Comparison of ENCODE assay signal across 8 cellular contexts in the genomic region with DNA sequence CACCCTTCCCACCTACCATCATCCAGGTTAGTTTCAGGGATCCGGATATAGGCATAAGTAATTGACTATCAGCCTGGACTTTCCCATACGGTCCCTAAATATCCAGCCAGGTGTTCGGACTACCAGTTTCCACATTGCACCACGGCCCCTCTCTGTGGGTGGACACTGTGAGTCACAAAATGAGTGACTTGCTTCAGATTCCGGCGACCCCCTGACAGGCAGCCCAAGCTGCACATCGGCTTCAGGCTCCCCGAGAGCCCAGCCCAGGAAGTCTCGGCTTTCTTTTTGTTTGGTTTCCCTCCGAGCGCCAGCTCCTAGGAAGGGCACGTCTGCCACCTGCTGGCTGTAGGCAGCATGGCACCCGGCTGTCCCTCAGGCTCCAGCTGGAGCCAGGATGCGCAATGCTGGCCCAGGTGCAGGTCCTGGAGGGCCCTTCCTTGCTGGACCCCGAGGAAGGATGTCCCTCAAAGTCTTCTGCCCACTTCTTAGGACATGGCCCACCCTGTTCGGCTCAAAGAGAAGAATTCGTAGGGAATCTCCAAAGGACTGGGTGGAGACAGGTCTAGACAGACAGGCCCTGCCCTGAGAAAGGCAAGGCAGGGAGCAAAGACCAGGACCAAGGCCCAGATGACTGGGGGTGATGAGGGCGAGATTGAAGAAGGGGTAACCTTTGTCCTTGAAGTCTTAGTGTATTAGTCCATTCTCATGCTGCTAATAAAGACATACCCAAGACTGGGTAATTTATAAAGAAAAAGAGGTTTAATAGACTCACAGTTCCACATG.
DNase-seq lines count a peak whose midpoint lies in the region; ATAC-seq and TF ChIP-seq lines count a peak whose summit lies in the region.

No MANE protein-coding gene starts in this region.

- ATAC-seq in HG02763 (IDR thresholded peaks at IDR 0.05; ENCODE audit: unreplicated experiment), result peak; percentile 89

- DNase-seq in NCI-H1092 treated with DMSO at 0.1 percent for 48 hours (lab: John Stamatoyannopoulos, UW), result peak; percentile 59
- DNase-seq in NCI-H1092 (lab: John Stamatoyannopoulos, UW), result no peak
- peak; percentile 14 for DNase-seq in NCI-H1694 treated with DMSO at 0.1 percent for 48 hours (lab: John Stamatoyannopoulos, UW)
- DNase-seq in T47D (ENCODE audit: low read depth in 1 of 2, low spot score in 1 of 2), result peak; percentile 46 to 75
- DNase-seq in inferior parietal cortex (ENCODE audit: extremely low spot score), result peak; percentile 78
- DNase-seq in stimulated activated CD4-positive, alpha-beta T cell treated with anti-CD3 and anti-CD28 coated beads, Interleukin-12 subunit alpha, Interleukin-12 subunit beta, amount 100 ng/mL, for 24 hours (ENCODE audit: low read depth in 2 of 2), result peak; percentile 39 to 68

- in situ Hi-C loops in T47D (cut with HindIII; ENCODE audit: low pct_unique_long_range_greater_than_20kb, low sequenced_read_pairs), result no loop called here

- peak overlapping the region; percentile 52; the same call in 1 of the 2 replicates for H3K27ac ChIP-seq in VCaP

- peak; percentile 98 for TF ChIP-seq CTCF in VCaP (conservative IDR thresholded peaks at IDR 0.05)
